ENCODE assay signal across 25 cellular contexts in the genomic region with DNA sequence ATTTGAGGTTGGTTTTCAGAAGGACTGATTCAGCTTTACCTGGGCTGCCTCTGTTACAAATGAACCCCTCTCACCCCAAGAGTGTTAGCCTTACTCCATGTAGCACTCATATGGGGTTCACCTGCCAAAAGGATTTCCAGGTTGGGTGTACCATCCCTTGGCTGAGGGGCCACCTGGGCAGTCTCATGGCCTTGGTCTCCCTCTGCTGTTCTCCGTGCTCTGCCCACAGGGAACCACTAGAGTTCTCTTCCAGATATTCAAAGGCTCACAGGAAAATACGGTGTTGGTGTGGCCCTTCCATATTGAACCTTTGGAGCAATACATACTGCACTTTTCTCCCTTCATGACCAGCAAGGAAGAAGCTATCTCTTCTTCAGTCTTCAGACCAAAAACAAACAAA. TPM values are rescaled to one million over a fixed set of nuclear protein-coding genes. Genes with fewer than 3 reads are reported as not detected.
"Had no signal": no experiment of that assay in that cellular context is flagged by ENCODE, and none has a peak within 500 bp of the region (broad histone marks: within the 10 kb centered on the region; RNA-seq: fewer than 3 reads in every experiment).

No MANE protein-coding gene starts in this region.

- H3K4me3 Mint-ChIP-seq: memory B cell, mesothelial cell of epicardium, natural killer cell, neural progenitor cell had no signal

- H3K4me1 Mint-ChIP-seq: memory B cell, natural killer cell, neural progenitor cell had no signal

- H3K36me3 ChIP-seq: esophagus squamous epithelium, lower lobe of right lung, neural progenitor cell, ovary, right atrium auricular region, sigmoid colon, stomach, thoracic aorta, transverse colon had no signal

- DNase-seq: effector memory CD4-positive, alpha-beta T cell; esophagus squamous epithelium; foreskin melanocyte; head of caudate nucleus; hippocampal formation; kidney glomerular epithelial cell; lower lobe of right lung; natural killer cell; nucleus accumbens; ovary; sigmoid colon; stimulated activated CD4-positive, alpha-beta T cell treated with anti-CD3 and anti-CD28 coated beads, Interleukin-2, amount 100 ng/mL, for 24 hours; stimulated activated CD4-positive, alpha-beta T cell treated with anti-CD3 and anti-CD28 coated beads, Interleukin-4, amount 100 ng/mL, for 4 hours; stimulated activated naive CD4-positive, alpha-beta T cell; stomach; substantia nigra; transverse colon had no signal

- H3K4me3 ChIP-seq: esophagus squamous epithelium, lower lobe of right lung, neural progenitor cell, ovary, right atrium auricular region, sigmoid colon, skin epidermis, stomach, thoracic aorta, transverse colon had no signal

- H3K36me3 Mint-ChIP-seq: memory B cell, natural killer cell, neural progenitor cell had no signal

- H2AFZ ChIP-seq: neural progenitor cell had no signal

- H3K27me3 ChIP-seq: esophagus squamous epithelium, neural progenitor cell, ovary, right atrium auricular region, sigmoid colon, stomach, transverse colon had no signal

- H3K27ac ChIP-seq: epithelial cell of prostate, esophagus squamous epithelium, lower lobe of right lung, neural progenitor cell, ovary, right atrium auricular region, sigmoid colon, skin epidermis, stomach, thoracic aorta, transverse colon had no signal

- H3K27me3 Mint-ChIP-seq: memory B cell had no signal

- H3K4me2 ChIP-seq: neural progenitor cell had no signal

- ATAC-seq: left lobe of liver, lower lobe of right lung, natural killer cell had no signal

- H3K27ac Mint-ChIP-seq: memory B cell, mesothelial cell of epicardium, natural killer cell, neural progenitor cell had no signal

- H3K4me1 ChIP-seq: esophagus squamous epithelium, lower lobe of right lung, neural progenitor cell, right atrium auricular region, sigmoid colon, stomach had no signal

RNA-seq across cellular contexts. Expression of gene PRDM5, which starts 18.0 kb away (rescaled TPM):
- total RNA-seq: natural killer cell had no signal
